ENCODE assay signal across 8 cellular contexts in the genomic region with DNA sequence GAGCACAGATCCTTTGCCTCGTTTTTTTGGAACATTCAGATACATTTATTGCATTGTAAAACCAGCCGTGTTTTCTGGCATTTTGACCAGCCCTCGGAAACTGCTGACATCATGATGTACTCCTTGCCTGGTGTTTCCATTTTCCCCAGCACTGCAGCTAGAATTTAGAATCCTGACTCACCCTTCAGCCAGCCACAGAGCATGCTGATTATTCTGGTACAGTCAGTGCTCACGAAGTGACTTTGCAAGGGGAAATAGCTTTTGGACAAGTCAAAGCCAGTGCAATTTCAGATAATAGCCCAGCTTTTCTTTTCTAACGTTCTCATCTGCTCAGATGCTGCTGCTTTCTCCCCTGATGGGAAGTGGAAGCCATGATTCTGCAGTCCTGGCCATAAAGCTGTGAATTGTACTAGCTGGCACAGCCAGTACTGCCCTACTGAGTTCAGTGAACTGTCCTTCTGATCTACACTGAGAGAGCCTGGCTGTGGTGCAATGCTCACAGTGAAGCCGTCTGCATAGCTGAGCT. TPM values are rescaled to one million over a fixed set of nuclear protein-coding genes. Genes with fewer than 3 reads are reported as not detected.
DNase-seq lines count a peak whose midpoint lies in the region; ATAC-seq and TF ChIP-seq lines count a peak whose summit lies in the region.

No MANE protein-coding gene starts in this region.

- 10% methylated on average over 6 of the region's 6 CpGs for WGBS in right cardiac atrium

- peaks cover 8% of the 10 kb centered on the region for H3K4me1 Mint-ChIP-seq in activated CD4-positive, alpha-beta T cell treated with anti-CD3 and anti-CD28 coated beads for 36 hours
- no peaks in the 10 kb centered on the region for H3K4me1 Mint-ChIP-seq in CD8-positive, alpha-beta T cell (ENCODE audit: low read depth)

- no peaks in the 10 kb centered on the region for H3K27me3 ChIP-seq in right cardiac atrium (ENCODE audit: control insufficient read depth, insufficient read depth)
- H3K27me3 ChIP-seq in skeletal muscle tissue (ENCODE audit: control insufficient read depth in 3 of 3, insufficient read depth in 3 of 3, low read length in 3 of 3) = no peaks in the 10 kb centered on the region
- no peaks in the 10 kb centered on the region for H3K27me3 ChIP-seq in CD8-positive, alpha-beta T cell (ENCODE audit: insufficient read depth, low read length)

- peaks cover 3% of the 10 kb centered on the region for H3K4me1 ChIP-seq in right cardiac atrium (ENCODE audit: control insufficient read depth, insufficient read depth, low read length)
- peaks cover 28 to 32% (median 31%) of the 10 kb centered on the region in 3 donors for H3K4me1 ChIP-seq in skeletal muscle tissue (ENCODE audit: control insufficient read depth in 3 of 3, insufficient read depth in 3 of 3, low read length in 3 of 3)
- no peaks in the 10 kb centered on the region for H3K4me1 ChIP-seq in CD8-positive, alpha-beta T cell (ENCODE audit: insufficient read depth, low read length)

- TF ChIP-seq CTCF in CD8-positive, alpha-beta T cell (IDR thresholded peaks at IDR 0.05) = no peak
- no peak for TF ChIP-seq CTCF in GM13976 (IDR thresholded peaks at IDR 0.05; ENCODE audit: borderline replicate concordance, control extremely low read depth, extremely low read depth, insufficient read depth, missing control alignments)

- intact Hi-C loops in activated CD4-positive, alpha-beta T cell treated with anti-CD3 and anti-CD28 coated beads for 36 hours (cut with DNase I, micrococcal nuclease) = no loop called here
- intact Hi-C loops in right cardiac atrium (cut with DNase I) = no loop called here
- intact Hi-C loops in CD8-positive, alpha-beta T cell (cut with DNase I, micrococcal nuclease) = no loop called here

- H3K36me3 ChIP-seq in skeletal muscle tissue (ENCODE audit: control insufficient read depth in 3 of 3, insufficient read depth in 3 of 3, low read length in 3 of 3) = no peaks in the 10 kb centered on the region
- no peaks in the 10 kb centered on the region for H3K36me3 ChIP-seq in CD8-positive, alpha-beta T cell (ENCODE audit: insufficient read depth, low read length)

- no peak overlapping the region for H3K4me3 ChIP-seq in right cardiac atrium (ENCODE audit: low read length)
- peak overlapping the region; percentile 13 to 42 (median 16) for H3K4me3 ChIP-seq in skeletal muscle tissue (ENCODE audit: low read length in 3 of 3)
- no peak overlapping the region for H3K4me3 ChIP-seq in CD8-positive, alpha-beta T cell (ENCODE audit: low read depth, low read length)

- no peaks in the 10 kb centered on the region for H3K9me3 Mint-ChIP-seq in activated CD4-positive, alpha-beta T cell treated with anti-CD3 and anti-CD28 coated beads for 36 hours (ENCODE audit: low read depth)
- H3K9me3 Mint-ChIP-seq in CD8-positive, alpha-beta T cell = no peaks in the 10 kb centered on the region

- POLR2A ChIA-PET in activated CD4-positive, alpha-beta T cell treated with anti-CD3 and anti-CD28 coated beads for 36 hours (lab: Charles Lee) = interaction anchor here (0.7 kb wide), 1 partner anchor 10 kb away, joined by 3 read pairs; no protein-coding TSS in a partner anchor
- POLR2A ChIA-PET in CD8-positive, alpha-beta T cell (lab: Charles Lee) = no interaction called here

- H3K9ac ChIP-seq in skeletal muscle tissue (ENCODE audit: low read depth in 1 of 3, low read length in 3 of 3) = peak overlapping the region; percentile 62 to 75 (median 68)

- H3K27ac Mint-ChIP-seq in activated CD4-positive, alpha-beta T cell treated with anti-CD3 and anti-CD28 coated beads for 36 hours = no peak overlapping the region
- no peak overlapping the region for H3K27ac Mint-ChIP-seq in CD8-positive, alpha-beta T cell

- in situ Hi-C loops in GM13976 (cut with MboI; ENCODE audit: low sequenced_read_pairs, unreplicated experiment) = no loop called here

- CTCF ChIA-PET in activated CD4-positive, alpha-beta T cell treated with anti-CD3 and anti-CD28 coated beads for 36 hours (lab: Charles Lee) = interaction anchor here (1.0 to 1.3 kb wide), 2 partner anchors 28 to 64 kb away, joined by 3 read pairs; no protein-coding TSS in a partner anchor
- CTCF ChIA-PET in CD8-positive, alpha-beta T cell (lab: Charles Lee) = no interaction called here

- H3K36me3 Mint-ChIP-seq in activated CD4-positive, alpha-beta T cell treated with anti-CD3 and anti-CD28 coated beads for 36 hours (ENCODE audit: low read depth) = no peaks in the 10 kb centered on the region
- no peaks in the 10 kb centered on the region for H3K36me3 Mint-ChIP-seq in CD8-positive, alpha-beta T cell

- H3K9me3 ChIP-seq in right cardiac atrium (ENCODE audit: control insufficient read depth, low read length) (no peaks in the 10 kb centered on the region), skeletal muscle tissue (ENCODE audit: control insufficient read depth in 3 of 3, low read length in 3 of 3) (no peaks in the 10 kb centered on the region)
- H3K9me3 ChIP-seq in CD8-positive, alpha-beta T cell (ENCODE audit: low read length) = no peaks in the 10 kb centered on the region

- peak; percentile 28 for DNase-seq in activated CD4-positive, alpha-beta T cell treated with anti-CD3 and anti-CD28 coated beads for 36 hours
- DNase-seq in activated CD4-positive, alpha-beta T cell treated with anti-CD3 and anti-CD28 coated beads, Interleukin-2, amount 50 U/mL, for 1 hour = no peak
- DNase-seq in amniotic epithelial cell (ENCODE audit: low read depth) = peak; percentile 94
- DNase-seq in right cardiac atrium = peak; percentile 57 to 79 (median 70)
- DNase-seq in NCI-H345 (lab: John Stamatoyannopoulos, UW) = no peak
- DNase-seq in CD8-positive, alpha-beta T cell = no peak
- DNase-seq in GM13976 (ENCODE audit: low spot score) = no peak

- H3K27me3 Mint-ChIP-seq in activated CD4-positive, alpha-beta T cell treated with anti-CD3 and anti-CD28 coated beads for 36 hours = no peaks in the 10 kb centered on the region
- H3K27me3 Mint-ChIP-seq in CD8-positive, alpha-beta T cell (ENCODE audit: low read depth) = no peaks in the 10 kb centered on the region

- H3K27ac ChIP-seq in right cardiac atrium (ENCODE audit: low read length) (peak overlapping the region; percentile 100), skeletal muscle tissue (ENCODE audit: low read depth, low read length) (peak overlapping the region; percentile 81)
- no peak overlapping the region for H3K27ac ChIP-seq in CD8-positive, alpha-beta T cell (ENCODE audit: low read depth, low read length)

- ATAC-seq in activated CD4-positive, alpha-beta T cell treated with anti-CD3 and anti-CD28 coated beads for 36 hours = peak; percentile 83
- peak; percentile 94 to 96 for ATAC-seq in right cardiac atrium
- ATAC-seq in CD8-positive, alpha-beta T cell = no peak

- no peak overlapping the region for H3K4me3 Mint-ChIP-seq in activated CD4-positive, alpha-beta T cell treated with anti-CD3 and anti-CD28 coated beads for 36 hours
- H3K4me3 Mint-ChIP-seq in CD8-positive, alpha-beta T cell = no peak overlapping the region

RNA-seq across cellular contexts. Expression of a gene that starts 12.1 kb away (rescaled TPM):
- 100 to 1,000 TPM; 305 to 379 TPM for total RNA-seq in activated CD4-positive, alpha-beta T cell treated with anti-CD3 and anti-CD28 coated beads for 36 hours
- 100 to 1,000 TPM; 368 to 537 (median 429) TPM for total RNA-seq in right cardiac atrium
- polyA plus RNA-seq in right cardiac atrium = 453 TPM
- 228 TPM for total RNA-seq in skeletal muscle tissue
- total RNA-seq in CD8-positive, alpha-beta T cell = 100 to 1,000 TPM; 296 to 301 TPM

RNA-seq across cellular contexts. Expression of a gene that starts 34.9 kb away (rescaled TPM):
- total RNA-seq in activated CD4-positive, alpha-beta T cell treated with anti-CD3 and anti-CD28 coated beads for 36 hours = 10 to 100 TPM; 44.9 to 65.5 TPM
- total RNA-seq in right cardiac atrium (10 to 100 TPM; 22.7 to 30.6 (median 27.3) TPM), skeletal muscle tissue (27.1 TPM)
- polyA plus RNA-seq in right cardiac atrium = 17.4 TPM
- total RNA-seq in CD8-positive, alpha-beta T cell = 10 to 100 TPM; 35.2 to 38.7 TPM

RNA-seq across cellular contexts. Expression of a gene that starts 53.6 kb away (rescaled TPM):
- total RNA-seq in activated CD4-positive, alpha-beta T cell treated with anti-CD3 and anti-CD28 coated beads for 36 hours = 100 to 1,000 TPM; 120 to 142 TPM
- total RNA-seq in right cardiac atrium (100 to 1,000 TPM in 3 of 4 donors, 10 to 100 TPM in 1; 76.3 to 133 (median 108) TPM), skeletal muscle tissue (120 TPM)
- 83.2 TPM for polyA plus RNA-seq in right cardiac atrium
- total RNA-seq in CD8-positive, alpha-beta T cell = 10 to 100 TPM; 77.0 to 93.5 TPM

Comparison
In these comparisons a context has a peak if more than half of its experiments do, and no peak if none do; other contexts are left out.
1. DNase-seq: peak in activated CD4-positive, alpha-beta T cell treated with anti-CD3 and anti-CD28 coated beads for 36 hours (single experiment), amniotic epithelial cell (single experiment) and right cardiac atrium (3 of 3); none in activated CD4-positive, alpha-beta T cell treated with anti-CD3 and anti-CD28 coated beads, Interleukin-2, amount 50 U/mL, for 1 hour (single experiment), NCI-H345 (single experiment), CD8-positive, alpha-beta T cell (0 of 7) and GM13976 (single experiment).
2. H3K4me3 ChIP-seq: peak in skeletal muscle tissue (3 of 3); none in right cardiac atrium (single experiment) and CD8-positive, alpha-beta T cell (single experiment).